Comparison of ENCODE assay signal across 20 cellular contexts in genomic region chr20:60272790-60273189, GRCh38.
A peak's percentile ranks its signal among the peaks of the same experiment; 100 is the strongest.
DNase-seq lines count a peak whose midpoint lies in the region; ATAC-seq and TF ChIP-seq lines count a peak whose summit lies in the region.
"Had no signal": no experiment of that assay in that cellular context is flagged by ENCODE, and none has a peak within 500 bp of the region (broad histone marks: within the 10 kb centered on the region; RNA-seq: fewer than 3 reads in every experiment).

No MANE protein-coding gene starts in this region.

- peaks cover 6 to 26% (median 11%) of the 10 kb centered on the region in 4 donors for H3K4me1 Mint-ChIP-seq in CD4-positive, alpha-beta memory T cell
- peaks cover 0 to 18% (median 2%) of the 10 kb centered on the region in 7 donors for H3K4me1 Mint-ChIP-seq in naive thymus-derived CD4-positive, alpha-beta T cell

- H3K4me1 ChIP-seq in CD4-positive, alpha-beta memory T cell (ENCODE audit: insufficient read depth, low read length), result peaks cover 15% of the 10 kb centered on the region
- no peaks in the 10 kb centered on the region for H3K4me1 ChIP-seq in RWPE2 (ENCODE audit: insufficient read depth, poor library complexity, severe bottlenecking)
- peaks cover 0 to 5% of the 10 kb centered on the region in 2 donors for H3K4me1 ChIP-seq in naive thymus-derived CD4-positive, alpha-beta T cell (ENCODE audit: control insufficient read depth in 2 of 2, insufficient read depth in 2 of 2, low read length in 2 of 2)

- H3K9me3 ChIP-seq in AG04450 (ENCODE audit: control insufficient read depth, insufficient read depth, low read length) (no peaks in the 10 kb centered on the region), RWPE2 (ENCODE audit: severe bottlenecking) (no peaks in the 10 kb centered on the region)
- no peaks in the 10 kb centered on the region for H3K9me3 ChIP-seq in CD4-positive, alpha-beta memory T cell (ENCODE audit: control insufficient read depth in 1 of 2, low read length in 2 of 2)
- H3K9me3 ChIP-seq in naive thymus-derived CD4-positive, alpha-beta T cell (ENCODE audit: control insufficient read depth in 2 of 3, low read length in 3 of 3), result no peaks in the 10 kb centered on the region

- H3K27me3 ChIP-seq in AG04450 (ENCODE audit: control insufficient read depth, insufficient read depth, low read length) (peaks cover 2% of the 10 kb centered on the region), RWPE2 (ENCODE audit: insufficient read depth, poor library complexity, severe bottlenecking) (peaks cover 73% of the 10 kb centered on the region)
- H3K27me3 ChIP-seq in CD4-positive, alpha-beta memory T cell (ENCODE audit: insufficient read depth, low read length), result no peaks in the 10 kb centered on the region
- H3K27me3 ChIP-seq in naive thymus-derived CD4-positive, alpha-beta T cell (ENCODE audit: control insufficient read depth in 2 of 2, insufficient read depth in 2 of 2, low read length in 2 of 2), result no peaks in the 10 kb centered on the region

- CTCF ChIA-PET in AG04450 (lab: Charles Lee), result interaction anchor here (0.9 to 1.8 kb wide), 3 partner anchors 10 to 62 kb away, joined by 3 to 5 read pairs (median 4); no protein-coding TSS in a partner anchor
- CTCF ChIA-PET in CD4-positive, alpha-beta memory T cell (lab: Charles Lee; ENCODE audit: partially characterized antibody), result interaction anchor here (1.8 kb wide), 1 partner anchor 10 kb away, joined by 6 read pairs; no protein-coding TSS in a partner anchor
- CTCF ChIA-PET in naive thymus-derived CD4-positive, alpha-beta T cell (lab: Charles Lee), result no interaction called here

- POLR2A ChIA-PET in AG04450 (lab: Yijun Ruan, JAX), result no interaction called here
- POLR2A ChIA-PET in CD4-positive, alpha-beta memory T cell (lab: Charles Lee; ENCODE audit: partially characterized antibody), result interaction anchor here (0.9 to 1.1 kb wide), 2 partner anchors 9 to 22 kb away, joined by 3 to 5 read pairs; no protein-coding TSS in a partner anchor
- POLR2A ChIA-PET in naive thymus-derived CD4-positive, alpha-beta T cell (lab: Charles Lee), result no interaction called here

- H3K27ac ChIP-seq in AG04450 (ENCODE audit: low read depth, low read length), result peak overlapping the region; percentile 4
- no peak overlapping the region for H3K27ac ChIP-seq in CD4-positive, alpha-beta memory T cell (ENCODE audit: low read depth, low read length)
- no peak overlapping the region for H3K27ac ChIP-seq in RWPE2 (ENCODE audit: poor library complexity, severe bottlenecking)
- no peak overlapping the region for H3K27ac ChIP-seq in naive thymus-derived CD4-positive, alpha-beta T cell (ENCODE audit: low read depth, low read length)
- H3K27ac ChIP-seq: RWPE1 had no signal

- no peaks in the 10 kb centered on the region for H3K27me3 Mint-ChIP-seq in CD4-positive, alpha-beta memory T cell
- H3K27me3 Mint-ChIP-seq in naive thymus-derived CD4-positive, alpha-beta T cell, result peaks cover 0 to 29% (median 2%) of the 10 kb centered on the region in 5 donors

- no peaks in the 10 kb centered on the region for H3K9me3 Mint-ChIP-seq in CD4-positive, alpha-beta memory T cell
- H3K9me3 Mint-ChIP-seq in naive thymus-derived CD4-positive, alpha-beta T cell, result no peaks in the 10 kb centered on the region

- TF ChIP-seq CTCF in AG04450 (IDR thresholded peaks at IDR 0.05; ENCODE audit: low read depth, low read length) (no peak), RWPE2 (IDR thresholded peaks at IDR 0.05; ENCODE audit: poor library complexity, severe bottlenecking) (no peak)

- intact Hi-C loops in CD4-positive, alpha-beta memory T cell (cut with micrococcal nuclease), result no loop called here
- intact Hi-C loops in naive thymus-derived CD4-positive, alpha-beta T cell (cut with micrococcal nuclease), result no loop called here

- DNase-seq in AG04450 (ENCODE audit: low read depth, low spot score) (no peak), RWPE2 (ENCODE audit: low spot score) (no peak), hypothalamus (lab: John Stamatoyannopoulos, UW) (no peak)
- DNase-seq in CD4-positive, alpha-beta memory T cell, result peak in 2 of 5 donors; percentile 11 to 30
- no peak for DNase-seq in naive thymus-derived CD4-positive, alpha-beta T cell
- DNase-seq: C1 segment of cervical spinal cord, Calu3, HCEC 1CT, KG1, NCI-H1092, NCI-H1436, NCI-H1930, NCI-H2107, NCI-H526 treated with DMSO at 0.1 percent for 48 hours, SHP77 treated with DMSO at 0.1 percent for 48 hours, SK-N-SH, SW 1271 had no signal

- peak overlapping the region in 5 of 7 donors; percentile 7 to 77 (median 68) for H3K27ac Mint-ChIP-seq in CD4-positive, alpha-beta memory T cell
- no peak overlapping the region for H3K27ac Mint-ChIP-seq in naive thymus-derived CD4-positive, alpha-beta T cell

- H3K36me3 ChIP-seq in CD4-positive, alpha-beta memory T cell (ENCODE audit: insufficient read depth, low read length), result no peaks in the 10 kb centered on the region
- H3K36me3 ChIP-seq in RWPE2 (ENCODE audit: low read depth), result no peaks in the 10 kb centered on the region
- no peaks in the 10 kb centered on the region for H3K36me3 ChIP-seq in naive thymus-derived CD4-positive, alpha-beta T cell (ENCODE audit: control insufficient read depth in 2 of 3, insufficient read depth in 3 of 3, low read length in 3 of 3)

- peak; percentile 37; the same call in 1 of the 3 replicates for ATAC-seq in RWPE2 (ENCODE audit: low read depth)
- peak; percentile 20 for ATAC-seq in naive thymus-derived CD4-positive, alpha-beta T cell
- no peak for ATAC-seq in HG03520 (IDR thresholded peaks at IDR 0.05; ENCODE audit: unreplicated experiment)
- ATAC-seq in GM21515 (IDR thresholded peaks at IDR 0.05; ENCODE audit: unreplicated experiment), result no peak

- peak overlapping the region in 3 of 8 donors; percentile 1 to 53 (median 35) for H3K4me3 Mint-ChIP-seq in CD4-positive, alpha-beta memory T cell
- H3K4me3 Mint-ChIP-seq in naive thymus-derived CD4-positive, alpha-beta T cell, result no peak overlapping the region

- H3K4me3 ChIP-seq in AG04450 (ENCODE audit: low read depth, low read length) (no peak overlapping the region), RWPE2 (ENCODE audit: severe bottlenecking) (no peak overlapping the region)
- H3K4me3 ChIP-seq in CD4-positive, alpha-beta memory T cell (ENCODE audit: low read length in 2 of 2), result no peak overlapping the region
- H3K4me3 ChIP-seq in naive thymus-derived CD4-positive, alpha-beta T cell (ENCODE audit: low read length), result no peak overlapping the region

- H3K36me3 Mint-ChIP-seq in CD4-positive, alpha-beta memory T cell, result no peaks in the 10 kb centered on the region
- H3K36me3 Mint-ChIP-seq in naive thymus-derived CD4-positive, alpha-beta T cell, result no peaks in the 10 kb centered on the region

Comparison
In these comparisons a context has a peak if more than half of its experiments do, and no peak if none do; other contexts are left out.
1. H3K27ac Mint-ChIP-seq: peak in CD4-positive, alpha-beta memory T cell (5 of 7); none in naive thymus-derived CD4-positive, alpha-beta T cell (0 of 9).
2. ATAC-seq: peak in RWPE2 (single experiment) and naive thymus-derived CD4-positive, alpha-beta T cell (single experiment); none in HG03520 (single experiment) and GM21515 (single experiment).